ENCODE assay signal across 11 cellular contexts in genomic region chr12:14619731-14620501, GRCh38. TPM values are rescaled to one million over a fixed set of nuclear protein-coding genes. Genes with fewer than 3 reads are reported as not detected.
DNase-seq lines count a peak whose midpoint lies in the region; ATAC-seq lines count a peak whose summit lies in the region.
"Had no signal": no experiment of that assay in that cellular context is flagged by ENCODE, and none has a peak within 500 bp of the region (broad histone marks: within the 10 kb centered on the region; RNA-seq: fewer than 3 reads in every experiment).

No MANE protein-coding gene starts in this region.

- peak; percentile 96 for DNase-seq in DMS53 (lab: John Stamatoyannopoulos, UW)
- DNase-seq in glomerular visceral epithelial cell (ENCODE audit: extremely low spot score), result peak; percentile 6
- no peak for DNase-seq in COLO829 (ENCODE audit: low spot score)
- no peak for DNase-seq in SK-N-DZ (ENCODE audit: low spot score)
- DNase-seq in central memory CD4-positive, alpha-beta T cell, result no peak
- no peak for DNase-seq in effector CD4-positive, alpha-beta T cell
- DNase-seq: activated gamma-delta T cell treated with Interleukin-2 at 50 U/mL for 16 hours; MG63; stimulated activated naive CD4-positive, alpha-beta T cell treated with Interleukin-2 at 50 U/mL for 16 hours had no signal

- ATAC-seq in GM21367 (IDR thresholded peaks at IDR 0.05; ENCODE audit: unreplicated experiment) (peak; percentile 42), HG03095 (IDR thresholded peaks at IDR 0.05; ENCODE audit: unreplicated experiment) (peak; percentile 59)

RNA-seq across cellular contexts. Expression of gene PLBD1, which starts 52.2 kb away (rescaled TPM):
- polyA plus RNA-seq in SK-N-DZ (2014; cell fraction: cytosol; rRNA removed), result not detected in 2 replicates
- polyA plus RNA-seq in SK-N-DZ (2014; cell fraction: nucleus; rRNA removed), result not detected in 2 replicates

Comparison
In these comparisons a context has a peak if more than half of its experiments do, and no peak if none do; other contexts are left out.
1. DNase-seq: peak in DMS53 (single experiment) and glomerular visceral epithelial cell (single experiment); none in COLO829 (single experiment), SK-N-DZ (single experiment), central memory CD4-positive, alpha-beta T cell (single experiment) and effector CD4-positive, alpha-beta T cell (single experiment).